In genomic region chr11:61203873-61204272, GRCh38 we compare ENCODE assay signal across 4 cellular contexts. TPM values are rescaled to one million over a fixed set of nuclear protein-coding genes. Genes with fewer than 3 reads are reported as not detected.
"Had no signal": no experiment of that assay in that cellular context is flagged by ENCODE, and none has a peak within 500 bp of the region (broad histone marks: within the 10 kb centered on the region; RNA-seq: fewer than 3 reads in every experiment).

No MANE protein-coding gene starts in this region.

RNA-seq across cellular contexts. Expression of gene PGA3, which starts 0.6 kb away (rescaled TPM):
- total RNA-seq: M059J, SJCRH30 had no signal
- polyA plus RNA-seq: IgD-negative memory B cell, K562 had no signal

RNA-seq across cellular contexts. Expression of gene PGA4, which starts 18.3 kb away (rescaled TPM):
- total RNA-seq: K562, M059J, SJCRH30 had no signal
- polyA plus RNA-seq: IgD-negative memory B cell, K562 had no signal

RNA-seq across cellular contexts. Expression of gene PGA5, which starts 37.1 kb away (rescaled TPM):
- total RNA-seq: K562, M059J, SJCRH30 had no signal
- polyA plus RNA-seq: IgD-negative memory B cell, K562 had no signal
